Comparison of ENCODE assay signal across 1 cellular context in the genomic region with DNA sequence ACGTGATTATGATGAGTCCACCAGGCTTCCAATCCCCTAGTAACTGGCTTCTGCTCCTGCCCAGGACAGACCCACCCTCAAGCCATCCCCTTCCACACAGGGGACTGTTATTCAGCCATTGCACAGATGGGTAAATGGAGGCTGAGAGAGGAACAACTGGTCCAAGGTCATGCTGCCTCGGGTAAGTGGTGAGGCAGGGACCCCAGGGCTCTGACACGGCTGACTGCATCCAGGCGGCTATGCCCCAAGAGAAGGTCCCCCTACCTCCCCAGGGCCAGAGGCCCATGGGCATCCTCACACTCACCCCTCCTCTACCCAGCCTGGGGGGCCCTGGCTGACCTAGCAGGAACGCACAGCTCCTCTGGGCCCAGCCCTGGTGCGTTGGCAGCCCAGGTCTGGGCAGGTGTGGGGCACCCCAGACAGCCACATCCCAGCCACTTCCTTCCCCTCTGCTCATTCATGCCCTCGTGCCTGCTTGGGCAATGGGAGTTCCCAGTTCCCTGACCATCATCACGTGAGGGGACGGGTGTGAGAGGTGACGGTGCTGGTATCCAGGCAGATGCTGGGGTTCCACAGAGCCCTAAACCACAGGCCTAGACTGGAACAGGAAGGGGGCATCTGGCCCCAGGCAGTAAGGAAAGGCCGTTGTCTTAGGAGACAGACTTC.
TF ChIP-seq lines count a peak whose summit lies in the region.

No MANE protein-coding gene starts in this region.

TF ChIP-seq in GM12878, 131 proteins besides CTCF, POLR2A, EP300 and RAD21:
- TF ChIP-seq DPF2 (IDR thresholded peaks at IDR 0.05) (0 out of 2 replicates have a peak, but pooled peaks have one; percentile 38), BRCA1 (IDR thresholded peaks at IDR 0.05; ENCODE audit: low read depth, low read length) (no peak), BHLHE40 (IDR thresholded peaks at IDR 0.05; ENCODE audit: borderline replicate concordance in 1 of 2, low read depth in 2 of 2, low read length in 1 of 2) (peak; percentile 94 to 96), IKZF1 (conservative IDR thresholded peaks at IDR 0.05) (peak; percentile 70), ETV6 (conservative IDR thresholded peaks at IDR 0.05 in 1 of 2, IDR thresholded peaks at IDR 0.05 in 1 of 2; ENCODE audit: borderline replicate concordance in 1 of 2, low read depth in 1 of 2) (0 out of 4 replicates have a peak, but pooled peaks of 1 of the 2 experiments have one; percentile 45), RAD51 (IDR thresholded peaks at IDR 0.05) (peak; percentile 81), CREM (IDR thresholded peaks at IDR 0.05; ENCODE audit: low read depth) (peak; percentile 81; the same call in 1 of the 2 replicates), KAT2A (conservative IDR thresholded peaks at IDR 0.05; ENCODE audit: control insufficient read depth, low read depth, low read length) (no peak), TARDBP (IDR thresholded peaks at IDR 0.05; ENCODE audit: borderline replicate concordance) (no peak), FOS (IDR thresholded peaks at IDR 0.05; ENCODE audit: borderline replicate concordance, extremely low read depth, insufficient read length) (no peak), RFX5 (IDR thresholded peaks at IDR 0.05; ENCODE audit: low read depth, low read length) (peak; percentile 95), SPI1 (IDR thresholded peaks at IDR 0.05; ENCODE audit: borderline replicate concordance, insufficient read depth, low read depth, low read length) (peak; percentile 39; the same call in 1 of the 2 replicates), PAX5 (IDR thresholded peaks at IDR 0.05; ENCODE audit: borderline replicate concordance, low read depth, low read length) (0 out of 2 replicates have a peak, but pooled peaks have one; percentile 15), GABPA (IDR thresholded peaks at IDR 0.05; ENCODE audit: low read depth) (no peak), SMARCA5 (IDR thresholded peaks at IDR 0.05) (peak; percentile 70; the same call in 1 of the 2 replicates), CBFB (IDR thresholded peaks at IDR 0.05; ENCODE audit: low read depth) (0 out of 2 replicates have a peak, but pooled peaks have one; percentile 38), IKZF2 (IDR thresholded peaks at IDR 0.05) (peak; percentile 37 to 50; a peak in 2 of 4 replicates), EED (IDR thresholded peaks at IDR 0.05; ENCODE audit: low read depth) (peak; percentile 53; the same call in 1 of the 2 replicates)
- TF ChIP-seq, protein P1, sequence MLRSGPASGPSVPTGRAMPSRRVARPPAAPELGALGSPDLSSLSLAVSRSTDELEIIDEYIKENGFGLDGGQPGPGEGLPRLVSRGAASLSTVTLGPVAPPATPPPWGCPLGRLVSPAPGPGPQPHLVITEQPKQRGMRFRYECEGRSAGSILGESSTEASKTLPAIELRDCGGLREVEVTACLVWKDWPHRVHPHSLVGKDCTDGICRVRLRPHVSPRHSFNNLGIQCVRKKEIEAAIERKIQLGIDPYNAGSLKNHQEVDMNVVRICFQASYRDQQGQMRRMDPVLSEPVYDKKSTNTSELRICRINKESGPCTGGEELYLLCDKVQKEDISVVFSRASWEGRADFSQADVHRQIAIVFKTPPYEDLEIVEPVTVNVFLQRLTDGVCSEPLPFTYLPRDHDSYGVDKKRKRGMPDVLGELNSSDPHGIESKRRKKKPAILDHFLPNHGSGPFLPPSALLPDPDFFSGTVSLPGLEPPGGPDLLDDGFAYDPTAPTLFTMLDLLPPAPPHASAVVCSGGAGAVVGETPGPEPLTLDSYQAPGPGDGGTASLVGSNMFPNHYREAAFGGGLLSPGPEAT (IDR thresholded peaks at IDR 0.05; ENCODE audit: low read depth): peak; percentile 62; the same call in 1 of the 2 replicates
- TF ChIP-seq, protein P2, sequence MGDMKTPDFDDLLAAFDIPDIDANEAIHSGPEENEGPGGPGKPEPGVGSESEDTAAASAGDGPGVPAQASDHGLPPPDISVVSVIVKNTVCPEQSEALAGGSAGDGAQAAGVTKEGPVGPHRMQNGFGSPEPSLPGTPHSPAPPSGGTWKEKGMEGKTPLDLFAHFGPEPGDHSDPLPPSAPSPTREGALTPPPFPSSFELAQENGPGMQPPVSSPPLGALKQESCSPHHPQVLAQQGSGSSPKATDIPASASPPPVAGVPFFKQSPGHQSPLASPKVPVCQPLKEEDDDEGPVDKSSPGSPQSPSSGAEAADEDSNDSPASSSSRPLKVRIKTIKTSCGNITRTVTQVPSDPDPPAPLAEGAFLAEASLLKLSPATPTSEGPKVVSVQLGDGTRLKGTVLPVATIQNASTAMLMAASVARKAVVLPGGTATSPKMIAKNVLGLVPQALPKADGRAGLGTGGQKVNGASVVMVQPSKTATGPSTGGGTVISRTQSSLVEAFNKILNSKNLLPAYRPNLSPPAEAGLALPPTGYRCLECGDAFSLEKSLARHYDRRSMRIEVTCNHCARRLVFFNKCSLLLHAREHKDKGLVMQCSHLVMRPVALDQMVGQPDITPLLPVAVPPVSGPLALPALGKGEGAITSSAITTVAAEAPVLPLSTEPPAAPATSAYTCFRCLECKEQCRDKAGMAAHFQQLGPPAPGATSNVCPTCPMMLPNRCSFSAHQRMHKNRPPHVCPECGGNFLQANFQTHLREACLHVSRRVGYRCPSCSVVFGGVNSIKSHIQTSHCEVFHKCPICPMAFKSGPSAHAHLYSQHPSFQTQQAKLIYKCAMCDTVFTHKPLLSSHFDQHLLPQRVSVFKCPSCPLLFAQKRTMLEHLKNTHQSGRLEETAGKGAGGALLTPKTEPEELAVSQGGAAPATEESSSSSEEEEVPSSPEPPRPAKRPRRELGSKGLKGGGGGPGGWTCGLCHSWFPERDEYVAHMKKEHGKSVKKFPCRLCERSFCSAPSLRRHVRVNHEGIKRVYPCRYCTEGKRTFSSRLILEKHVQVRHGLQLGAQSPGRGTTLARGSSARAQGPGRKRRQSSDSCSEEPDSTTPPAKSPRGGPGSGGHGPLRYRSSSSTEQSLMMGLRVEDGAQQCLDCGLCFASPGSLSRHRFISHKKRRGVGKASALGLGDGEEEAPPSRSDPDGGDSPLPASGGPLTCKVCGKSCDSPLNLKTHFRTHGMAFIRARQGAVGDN (IDR thresholded peaks at IDR 0.05): peak; percentile 50; the same call in 1 of the 2 replicates
- TF ChIP-seq, protein P3, sequence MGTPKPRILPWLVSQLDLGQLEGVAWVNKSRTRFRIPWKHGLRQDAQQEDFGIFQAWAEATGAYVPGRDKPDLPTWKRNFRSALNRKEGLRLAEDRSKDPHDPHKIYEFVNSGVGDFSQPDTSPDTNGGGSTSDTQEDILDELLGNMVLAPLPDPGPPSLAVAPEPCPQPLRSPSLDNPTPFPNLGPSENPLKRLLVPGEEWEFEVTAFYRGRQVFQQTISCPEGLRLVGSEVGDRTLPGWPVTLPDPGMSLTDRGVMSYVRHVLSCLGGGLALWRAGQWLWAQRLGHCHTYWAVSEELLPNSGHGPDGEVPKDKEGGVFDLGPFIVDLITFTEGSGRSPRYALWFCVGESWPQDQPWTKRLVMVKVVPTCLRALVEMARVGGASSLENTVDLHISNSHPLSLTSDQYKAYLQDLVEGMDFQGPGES (IDR thresholded peaks at IDR 0.05): no peak
- TF ChIP-seq, protein P4, sequence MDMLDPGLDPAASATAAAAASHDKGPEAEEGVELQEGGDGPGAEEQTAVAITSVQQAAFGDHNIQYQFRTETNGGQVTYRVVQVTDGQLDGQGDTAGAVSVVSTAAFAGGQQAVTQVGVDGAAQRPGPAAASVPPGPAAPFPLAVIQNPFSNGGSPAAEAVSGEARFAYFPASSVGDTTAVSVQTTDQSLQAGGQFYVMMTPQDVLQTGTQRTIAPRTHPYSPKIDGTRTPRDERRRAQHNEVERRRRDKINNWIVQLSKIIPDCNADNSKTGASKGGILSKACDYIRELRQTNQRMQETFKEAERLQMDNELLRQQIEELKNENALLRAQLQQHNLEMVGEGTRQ (IDR thresholded peaks at IDR 0.05; ENCODE audit: borderline replicate concordance, low read depth, low read length): peak; percentile 29; the same call in 1 of the 2 replicates
